In the genomic region with DNA sequence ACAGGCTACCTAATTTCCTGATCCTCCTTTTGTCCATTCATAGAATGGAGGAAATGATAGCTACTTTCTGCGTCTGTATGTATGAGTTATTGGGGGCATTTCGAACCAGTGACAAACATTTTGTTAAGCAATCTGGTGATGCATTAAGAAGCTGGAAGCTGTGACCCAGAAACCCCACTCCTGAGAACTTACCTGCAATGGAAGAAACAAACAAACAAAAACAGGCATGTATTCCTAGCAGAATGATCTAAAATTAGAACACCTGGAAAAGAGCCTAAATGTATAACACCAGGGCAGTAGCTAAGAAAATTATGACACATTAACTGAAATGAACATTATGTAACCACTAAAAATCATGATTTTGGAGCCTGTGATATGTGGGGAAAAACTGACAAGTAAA, we compare ENCODE assay signal across 12 cellular contexts. TPM values are rescaled to one million over a fixed set of nuclear protein-coding genes. Genes with fewer than 3 reads are reported as not detected.
DNase-seq lines count a peak whose midpoint lies in the region; TF ChIP-seq lines count a peak whose summit lies in the region.
"Had no signal": no experiment of that assay in that cellular context is flagged by ENCODE, and none has a peak within 500 bp of the region (broad histone marks: within the 10 kb centered on the region; RNA-seq: fewer than 3 reads in every experiment).

No MANE protein-coding gene starts in this region.

- peak overlapping the region; percentile 76 for H3K27ac Mint-ChIP-seq in activated T-cell treated with anti-CD3 and anti-CD28 coated beads, Interleukin-2, amount 50 U/mL, for 24 hours
- H3K27ac Mint-ChIP-seq in activated CD4-positive, alpha-beta memory T cell treated with anti-CD3 and anti-CD28 coated beads, Interleukin-2, amount 10 ng/mL, durations not matched to agents 7 days and 5 days = peak overlapping the region; percentile 26
- H3K27ac Mint-ChIP-seq in immature natural killer cell = peak overlapping the region; percentile 48 to 81 (median 63)
- H3K27ac Mint-ChIP-seq in progenitor cell of endocrine pancreas = no peak overlapping the region

- peaks cover 12 to 68% (median 39%) of the 10 kb centered on the region in 4 donors for H3K4me1 ChIP-seq in stomach

- peak overlapping the region; percentile 78 for H3K4me3 Mint-ChIP-seq in activated T-cell treated with anti-CD3 and anti-CD28 coated beads, Interleukin-2, amount 50 U/mL, for 24 hours
- peak overlapping the region; percentile 43 for H3K4me3 Mint-ChIP-seq in activated CD4-positive, alpha-beta memory T cell treated with anti-CD3 and anti-CD28 coated beads, Interleukin-2, amount 10 ng/mL, durations not matched to agents 7 days and 5 days
- peak overlapping the region; percentile 46 to 87 (median 72) for H3K4me3 Mint-ChIP-seq in immature natural killer cell
- no peak overlapping the region for H3K4me3 Mint-ChIP-seq in progenitor cell of endocrine pancreas (ENCODE audit: low read depth)

- H3K4me3 ChIP-seq in stomach = no peak overlapping the region

- peaks cover 0 to 5% (median 2%) of the 10 kb centered on the region in 4 donors for H3K36me3 ChIP-seq in stomach

- H3K36me3 Mint-ChIP-seq in activated T-cell treated with anti-CD3 and anti-CD28 coated beads, Interleukin-2, amount 50 U/mL, for 24 hours (ENCODE audit: low read depth) = peaks cover 64% of the 10 kb centered on the region
- peaks cover 60% of the 10 kb centered on the region for H3K36me3 Mint-ChIP-seq in activated CD4-positive, alpha-beta memory T cell treated with anti-CD3 and anti-CD28 coated beads, Interleukin-2, amount 10 ng/mL, durations not matched to agents 7 days and 5 days (ENCODE audit: low read depth)
- H3K36me3 Mint-ChIP-seq in immature natural killer cell (peaks cover 0 to 5% (median 0%) of the 10 kb centered on the region in 3 donors), progenitor cell of endocrine pancreas (ENCODE audit: insufficient read depth) (no peaks in the 10 kb centered on the region)

- no peaks in the 10 kb centered on the region for H3K27me3 Mint-ChIP-seq in activated T-cell treated with anti-CD3 and anti-CD28 coated beads, Interleukin-2, amount 50 U/mL, for 24 hours
- no peaks in the 10 kb centered on the region for H3K27me3 Mint-ChIP-seq in activated CD4-positive, alpha-beta memory T cell treated with anti-CD3 and anti-CD28 coated beads, Interleukin-2, amount 10 ng/mL, durations not matched to agents 7 days and 5 days
- peaks cover 2 to 6% (median 2%) of the 10 kb centered on the region in 3 donors for H3K27me3 Mint-ChIP-seq in immature natural killer cell (ENCODE audit: low read depth in 3 of 3)
- peaks cover 19% of the 10 kb centered on the region for H3K27me3 Mint-ChIP-seq in progenitor cell of endocrine pancreas

- no peaks in the 10 kb centered on the region for H3K9me3 ChIP-seq in stomach

- WGBS in stomach, 5 donors = 71 to 82% (median 80%) methylated on average over 2 of the region's 2 CpGs

- TF ChIP-seq POLR2A in stomach (IDR thresholded peaks at IDR 0.05) = no peak

- DNase-seq in activated T-cell treated with anti-CD3 and anti-CD28 coated beads, Interleukin-2, amount 50 U/mL, for 24 hours = no peak
- DNase-seq in activated T-cell treated with anti-CD3 and anti-CD28 coated beads, Interleukin-2, amount 50 U/mL, for 1 hour = no peak
- no peak for DNase-seq in activated CD4-positive, alpha-beta memory T cell treated with anti-CD3 and anti-CD28 coated beads, Interleukin-2, amount 10 ng/mL, durations not matched to agents 7 days and 5 days
- DNase-seq in immature natural killer cell = no peak
- DNase-seq in stomach = no peak
- no peak for DNase-seq in progenitor cell of endocrine pancreas (ENCODE audit: low spot score, unreplicated experiment)
- no peak for DNase-seq in COLO668 (lab: John Stamatoyannopoulos, UW; ENCODE audit: unreplicated experiment)
- no peak for DNase-seq in stimulated activated CD4-positive, alpha-beta T cell treated with anti-CD3 and anti-CD28 coated beads, Interleukin-2, amount 100 ng/mL, for 48 hours
- DNase-seq: activated effector memory CD4-positive, alpha-beta T cell treated with anti-CD3 and anti-CD28 coated beads, Interleukin-2, amount 50 U/mL, for 16 hours; kidney; NCI-H524 had no signal

- CTCF ChIA-PET in activated CD4-positive, alpha-beta memory T cell treated with anti-CD3 and anti-CD28 coated beads, Interleukin-2, amount 10 ng/mL, durations not matched to agents 7 days and 5 days (lab: Charles Lee) = interaction anchor here (1.5 kb wide), 1 partner anchor 75 kb away, joined by 4 read pairs; no protein-coding TSS in a partner anchor

- TF ChIP-seq CTCF in stomach (IDR thresholded peaks at IDR 0.05) (no peak), progenitor cell of endocrine pancreas (IDR thresholded peaks at IDR 0.05; ENCODE audit: unreplicated experiment) (no peak)

- peaks cover 85% of the 10 kb centered on the region for H3K4me1 Mint-ChIP-seq in activated T-cell treated with anti-CD3 and anti-CD28 coated beads, Interleukin-2, amount 50 U/mL, for 24 hours (ENCODE audit: low read depth)
- H3K4me1 Mint-ChIP-seq in activated CD4-positive, alpha-beta memory T cell treated with anti-CD3 and anti-CD28 coated beads, Interleukin-2, amount 10 ng/mL, durations not matched to agents 7 days and 5 days = peaks cover 82% of the 10 kb centered on the region
- H3K4me1 Mint-ChIP-seq in immature natural killer cell (peaks cover 54 to 88% of the 10 kb centered on the region in 2 donors), progenitor cell of endocrine pancreas (ENCODE audit: low read depth) (peaks cover 5% of the 10 kb centered on the region)

- no peak for TF ChIP-seq EP300 in stomach (IDR thresholded peaks at IDR 0.05)

- peak overlapping the region in 3 of 5 donors; percentile 17 to 99 (median 96) for H3K27ac ChIP-seq in stomach

- H3K9me3 Mint-ChIP-seq in activated T-cell treated with anti-CD3 and anti-CD28 coated beads, Interleukin-2, amount 50 U/mL, for 24 hours = no peaks in the 10 kb centered on the region
- no peaks in the 10 kb centered on the region for H3K9me3 Mint-ChIP-seq in activated CD4-positive, alpha-beta memory T cell treated with anti-CD3 and anti-CD28 coated beads, Interleukin-2, amount 10 ng/mL, durations not matched to agents 7 days and 5 days
- no peaks in the 10 kb centered on the region for H3K9me3 Mint-ChIP-seq in immature natural killer cell
- H3K9me3 Mint-ChIP-seq in progenitor cell of endocrine pancreas (ENCODE audit: low read depth) = no peaks in the 10 kb centered on the region

- no peaks in the 10 kb centered on the region for H3K27me3 ChIP-seq in stomach

- POLR2A ChIA-PET in activated CD4-positive, alpha-beta memory T cell treated with anti-CD3 and anti-CD28 coated beads, Interleukin-2, amount 10 ng/mL, durations not matched to agents 7 days and 5 days (lab: Charles Lee) = interaction anchor here (0.7 to 1.0 kb wide), 2 partner anchors 12 to 126 kb away, joined by 3 to 4 read pairs; no protein-coding TSS in a partner anchor

- intact Hi-C loops in stomach (cut with DNase I; ENCODE audit: low total_unique reads) = no loop called here

RNA-seq across cellular contexts. Expression of gene PRNP, which starts 2.1 kb away (rescaled TPM):
- 100 to 1,000 TPM; 111 to 112 TPM for total RNA-seq in activated CD4-positive, alpha-beta memory T cell treated with anti-CD3 and anti-CD28 coated beads, Interleukin-2, amount 10 ng/mL, durations not matched to agents 7 days and 5 days
- polyA plus RNA-seq in immature natural killer cell (100 to 1,000 TPM in 2 of 3 donors, 10 to 100 TPM in 1; 82.6 to 137 (median 128) TPM), stomach (10 to 100 TPM; 20.3 to 52.8 (median 21.0) TPM)
- total RNA-seq in stomach (100 to 1,000 TPM in 2 of 5 donors, 10 to 100 TPM in 3; 11.0 to 180 (median 85.8) TPM), progenitor cell of endocrine pancreas (14.5 and 16.9 TPM in 2 replicates)

RNA-seq across cellular contexts. Expression of gene PRND, which starts 33.4 kb away (rescaled TPM):
- total RNA-seq in activated CD4-positive, alpha-beta memory T cell treated with anti-CD3 and anti-CD28 coated beads, Interleukin-2, amount 10 ng/mL, durations not matched to agents 7 days and 5 days = not detected
- polyA plus RNA-seq in immature natural killer cell (not detected), stomach (under 1 TPM in 1 of 3 donors, not detected in 2; 0.03 TPM)
- total RNA-seq in stomach (1 to 10 TPM in 1 of 5 donors, not detected in 4; 1.1 TPM), progenitor cell of endocrine pancreas (not detected in 2 replicates)
- total RNA-seq: kidney; T-helper 1 cell treated with Interleukin-12 subunit alpha and Interleukin-12 subunit beta and Interleukin-4 antibody, amounts not matched to agents 30 ng/mL and 1 ng/mL, for 36 hours had no signal
